Comparison of ENCODE assay signal across 1 cellular context in the genomic region with DNA sequence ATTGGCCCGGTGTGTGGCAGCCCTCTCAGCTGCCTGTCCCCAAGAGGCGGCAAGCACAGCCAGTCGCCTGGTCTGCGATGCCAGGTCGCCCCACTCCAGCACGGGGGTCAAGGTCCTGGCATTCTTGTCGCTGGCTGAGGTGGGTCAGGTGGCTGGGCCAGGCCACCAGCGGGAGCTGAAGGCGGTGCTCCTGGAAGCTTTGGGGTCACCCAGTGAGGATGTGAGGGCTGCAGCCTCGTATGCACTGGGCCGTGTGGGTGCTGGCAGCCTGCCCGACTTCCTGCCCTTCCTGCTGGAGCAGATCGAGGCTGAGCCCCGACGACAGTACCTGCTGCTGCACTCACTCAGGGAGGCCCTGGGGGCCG.
A peak's percentile ranks its signal among the peaks of the same experiment; 100 is the strongest.
TF ChIP-seq lines count a peak whose summit lies in the region.

No MANE protein-coding gene starts in this region.

TF ChIP-seq in HepG2, 621 proteins besides CTCF, POLR2A, EP300 and RAD21:
- TF ChIP-seq SMC3 (IDR thresholded peaks at IDR 0.05; ENCODE audit: low read length) (no peak), ZNF724P (CRISPR knock-in tag; IDR thresholded peaks at IDR 0.05; ENCODE audit: borderline replicate concordance) (0 out of 2 replicates have a peak, but pooled peaks have one; percentile 19)
TF ChIP-seq in HepG2: peak in this region for 1.
